ENCODE assay signal across 1 cellular context in the genomic region with DNA sequence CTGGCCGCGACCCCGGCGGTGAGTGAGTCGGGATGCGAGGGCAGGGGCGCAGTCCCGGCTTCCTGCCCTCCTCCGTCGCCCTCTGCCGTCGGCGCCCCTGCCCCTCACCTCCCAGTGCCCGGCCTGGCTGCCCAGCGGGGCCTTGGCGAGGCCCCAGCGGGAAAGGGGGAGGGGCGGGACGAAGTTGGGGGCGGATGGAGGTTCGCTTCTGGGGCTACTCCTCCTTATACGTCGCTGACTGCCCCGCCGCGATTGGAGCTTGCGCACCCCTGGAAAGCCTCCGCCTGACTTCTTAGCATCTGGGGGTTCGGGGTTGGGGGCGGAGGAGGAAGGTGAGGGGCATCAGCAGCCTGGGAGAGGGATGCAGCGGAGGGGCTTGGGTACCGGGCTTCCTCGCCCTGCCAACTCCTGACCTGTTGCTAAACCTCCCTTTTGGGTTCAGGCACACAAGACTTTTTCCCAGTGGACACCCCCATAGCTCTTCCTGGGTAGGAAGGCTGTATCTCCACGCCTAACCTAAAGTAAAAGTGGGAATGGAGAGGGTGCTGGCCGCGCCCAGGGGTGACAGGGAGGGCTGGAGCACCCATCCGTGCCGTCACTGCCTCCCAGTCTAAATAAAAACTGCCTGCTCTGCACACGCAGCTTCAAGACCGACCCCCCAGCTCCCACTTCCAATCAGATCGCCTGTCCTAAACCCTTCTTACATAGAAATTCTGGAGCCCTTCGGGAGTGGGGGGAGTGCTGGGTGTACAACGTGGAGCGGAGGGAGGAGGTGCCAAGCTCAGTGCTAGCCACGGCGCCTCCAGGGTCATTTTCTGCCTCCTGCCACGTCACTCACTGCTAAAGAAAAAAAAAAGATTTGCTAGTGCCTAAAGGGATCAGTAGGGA.
TF ChIP-seq lines count a peak whose summit lies in the region.

No MANE protein-coding gene starts in this region.

TF ChIP-seq in K562, 482 proteins besides CTCF, POLR2A, EP300 and RAD21 (continued from another document):
- TF ChIP-seq, protein P1, sequence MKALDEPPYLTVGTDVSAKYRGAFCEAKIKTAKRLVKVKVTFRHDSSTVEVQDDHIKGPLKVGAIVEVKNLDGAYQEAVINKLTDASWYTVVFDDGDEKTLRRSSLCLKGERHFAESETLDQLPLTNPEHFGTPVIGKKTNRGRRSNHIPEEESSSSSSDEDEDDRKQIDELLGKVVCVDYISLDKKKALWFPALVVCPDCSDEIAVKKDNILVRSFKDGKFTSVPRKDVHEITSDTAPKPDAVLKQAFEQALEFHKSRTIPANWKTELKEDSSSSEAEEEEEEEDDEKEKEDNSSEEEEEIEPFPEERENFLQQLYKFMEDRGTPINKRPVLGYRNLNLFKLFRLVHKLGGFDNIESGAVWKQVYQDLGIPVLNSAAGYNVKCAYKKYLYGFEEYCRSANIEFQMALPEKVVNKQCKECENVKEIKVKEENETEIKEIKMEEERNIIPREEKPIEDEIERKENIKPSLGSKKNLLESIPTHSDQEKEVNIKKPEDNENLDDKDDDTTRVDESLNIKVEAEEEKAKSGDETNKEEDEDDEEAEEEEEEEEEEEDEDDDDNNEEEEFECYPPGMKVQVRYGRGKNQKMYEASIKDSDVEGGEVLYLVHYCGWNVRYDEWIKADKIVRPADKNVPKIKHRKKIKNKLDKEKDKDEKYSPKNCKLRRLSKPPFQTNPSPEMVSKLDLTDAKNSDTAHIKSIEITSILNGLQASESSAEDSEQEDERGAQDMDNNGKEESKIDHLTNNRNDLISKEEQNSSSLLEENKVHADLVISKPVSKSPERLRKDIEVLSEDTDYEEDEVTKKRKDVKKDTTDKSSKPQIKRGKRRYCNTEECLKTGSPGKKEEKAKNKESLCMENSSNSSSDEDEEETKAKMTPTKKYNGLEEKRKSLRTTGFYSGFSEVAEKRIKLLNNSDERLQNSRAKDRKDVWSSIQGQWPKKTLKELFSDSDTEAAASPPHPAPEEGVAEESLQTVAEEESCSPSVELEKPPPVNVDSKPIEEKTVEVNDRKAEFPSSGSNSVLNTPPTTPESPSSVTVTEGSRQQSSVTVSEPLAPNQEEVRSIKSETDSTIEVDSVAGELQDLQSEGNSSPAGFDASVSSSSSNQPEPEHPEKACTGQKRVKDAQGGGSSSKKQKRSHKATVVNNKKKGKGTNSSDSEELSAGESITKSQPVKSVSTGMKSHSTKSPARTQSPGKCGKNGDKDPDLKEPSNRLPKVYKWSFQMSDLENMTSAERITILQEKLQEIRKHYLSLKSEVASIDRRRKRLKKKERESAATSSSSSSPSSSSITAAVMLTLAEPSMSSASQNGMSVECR (CRISPR knock-in tag; IDR thresholded peaks at IDR 0.05) = peak; percentile 51
- TF ChIP-seq MAFG (tag; conservative IDR thresholded peaks at IDR 0.05) (no peak), POLR2H (tag; IDR thresholded peaks at IDR 0.05; ENCODE audit: low read depth) (no peak), ZC3H4 (CRISPR knock-in tag; IDR thresholded peaks at IDR 0.05; ENCODE audit: borderline replicate concordance) (peak; percentile 85; the same call in 1 of the 2 replicates), ETV5 (CRISPR knock-in tag; IDR thresholded peaks at IDR 0.05; ENCODE audit: low read depth) (peak; percentile 26; the same call in 1 of the 2 replicates), BRD4 (IDR thresholded peaks at IDR 0.05) (peak; percentile 64; the same call in 1 of the 2 replicates), CREM (IDR thresholded peaks at IDR 0.05; ENCODE audit: low read depth) (peak; percentile 71), FOSL1 (tag; conservative IDR thresholded peaks at IDR 0.05) (0 out of 2 replicates have a peak, but pooled peaks have one; percentile 6), RB1 (IDR thresholded peaks at IDR 0.05; ENCODE audit: low read depth) (0 out of 2 replicates have a peak, but pooled peaks have one; percentile 10), TAF1 (IDR thresholded peaks at IDR 0.05; ENCODE audit: control insufficient read depth, extremely low read depth, insufficient read depth, low read length, severe bottlenecking) (peak; percentile 38), RHOXF2B (CRISPR knock-in tag; conservative IDR thresholded peaks at IDR 0.05) (no peak), RBM22 (IDR thresholded peaks at IDR 0.05; ENCODE audit: low read depth, low read length, poor library complexity, severe bottlenecking) (peak; percentile 74), CAMTA2 (CRISPR knock-in tag; conservative IDR thresholded peaks at IDR 0.05) (0 out of 2 replicates have a peak, but pooled peaks have one; percentile 24), SIN3B (IDR thresholded peaks at IDR 0.05; ENCODE audit: low read depth) (0 out of 2 replicates have a peak, but pooled peaks have one; percentile 15), CC2D1A (IDR thresholded peaks at IDR 0.05) (no peak), NFXL1 (CRISPR knock-in tag; IDR thresholded peaks at IDR 0.05) (no peak), SMARCA4 (IDR thresholded peaks at IDR 0.05) (0 out of 2 replicates have a peak, but pooled peaks have one; percentile 7), MXI1 (IDR thresholded peaks at IDR 0.05; ENCODE audit: low read depth, low read length) (peak; percentile 61; the same call in 1 of the 2 replicates), ZNF766 (CRISPR knock-in tag; conservative IDR thresholded peaks at IDR 0.05) (0 out of 2 replicates have a peak, but pooled peaks have one; percentile 11), MYC (IDR thresholded peaks at IDR 0.05; ENCODE audit: low read depth, low read length) (peak; percentile 45; the same call in 1 of the 2 replicates), MYC (CRISPR knock-in tag; IDR thresholded peaks at IDR 0.05; ENCODE audit: borderline replicate concordance, low read depth) (no peak), CREBBP (IDR thresholded peaks at IDR 0.05; ENCODE audit: low read depth, low read length) (no peak)
- TF ChIP-seq, protein P2, sequence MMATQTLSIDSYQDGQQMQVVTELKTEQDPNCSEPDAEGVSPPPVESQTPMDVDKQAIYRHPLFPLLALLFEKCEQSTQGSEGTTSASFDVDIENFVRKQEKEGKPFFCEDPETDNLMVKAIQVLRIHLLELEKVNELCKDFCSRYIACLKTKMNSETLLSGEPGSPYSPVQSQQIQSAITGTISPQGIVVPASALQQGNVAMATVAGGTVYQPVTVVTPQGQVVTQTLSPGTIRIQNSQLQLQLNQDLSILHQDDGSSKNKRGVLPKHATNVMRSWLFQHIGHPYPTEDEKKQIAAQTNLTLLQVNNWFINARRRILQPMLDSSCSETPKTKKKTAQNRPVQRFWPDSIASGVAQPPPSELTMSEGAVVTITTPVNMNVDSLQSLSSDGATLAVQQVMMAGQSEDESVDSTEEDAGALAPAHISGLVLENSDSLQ (IDR thresholded peaks at IDR 0.05) = peak; percentile 84
- TF ChIP-seq, protein P3, sequence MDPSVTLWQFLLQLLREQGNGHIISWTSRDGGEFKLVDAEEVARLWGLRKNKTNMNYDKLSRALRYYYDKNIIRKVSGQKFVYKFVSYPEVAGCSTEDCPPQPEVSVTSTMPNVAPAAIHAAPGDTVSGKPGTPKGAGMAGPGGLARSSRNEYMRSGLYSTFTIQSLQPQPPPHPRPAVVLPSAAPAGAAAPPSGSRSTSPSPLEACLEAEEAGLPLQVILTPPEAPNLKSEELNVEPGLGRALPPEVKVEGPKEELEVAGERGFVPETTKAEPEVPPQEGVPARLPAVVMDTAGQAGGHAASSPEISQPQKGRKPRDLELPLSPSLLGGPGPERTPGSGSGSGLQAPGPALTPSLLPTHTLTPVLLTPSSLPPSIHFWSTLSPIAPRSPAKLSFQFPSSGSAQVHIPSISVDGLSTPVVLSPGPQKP (CRISPR knock-in tag; IDR thresholded peaks at IDR 0.05) = no peak
- TF ChIP-seq, protein P4, sequence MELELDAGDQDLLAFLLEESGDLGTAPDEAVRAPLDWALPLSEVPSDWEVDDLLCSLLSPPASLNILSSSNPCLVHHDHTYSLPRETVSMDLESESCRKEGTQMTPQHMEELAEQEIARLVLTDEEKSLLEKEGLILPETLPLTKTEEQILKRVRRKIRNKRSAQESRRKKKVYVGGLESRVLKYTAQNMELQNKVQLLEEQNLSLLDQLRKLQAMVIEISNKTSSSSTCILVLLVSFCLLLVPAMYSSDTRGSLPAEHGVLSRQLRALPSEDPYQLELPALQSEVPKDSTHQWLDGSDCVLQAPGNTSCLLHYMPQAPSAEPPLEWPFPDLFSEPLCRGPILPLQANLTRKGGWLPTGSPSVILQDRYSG (tag; conservative IDR thresholded peaks at IDR 0.05; ENCODE audit: low read depth) = 0 out of 2 replicates have a peak, but pooled peaks have one; percentile 52
- TF ChIP-seq, protein P5, sequence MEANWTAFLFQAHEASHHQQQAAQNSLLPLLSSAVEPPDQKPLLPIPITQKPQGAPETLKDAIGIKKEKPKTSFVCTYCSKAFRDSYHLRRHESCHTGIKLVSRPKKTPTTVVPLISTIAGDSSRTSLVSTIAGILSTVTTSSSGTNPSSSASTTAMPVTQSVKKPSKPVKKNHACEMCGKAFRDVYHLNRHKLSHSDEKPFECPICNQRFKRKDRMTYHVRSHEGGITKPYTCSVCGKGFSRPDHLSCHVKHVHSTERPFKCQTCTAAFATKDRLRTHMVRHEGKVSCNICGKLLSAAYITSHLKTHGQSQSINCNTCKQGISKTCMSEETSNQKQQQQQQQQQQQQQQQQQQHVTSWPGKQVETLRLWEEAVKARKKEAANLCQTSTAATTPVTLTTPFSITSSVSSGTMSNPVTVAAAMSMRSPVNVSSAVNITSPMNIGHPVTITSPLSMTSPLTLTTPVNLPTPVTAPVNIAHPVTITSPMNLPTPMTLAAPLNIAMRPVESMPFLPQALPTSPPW (CRISPR knock-in tag; IDR thresholded peaks at IDR 0.05) = peak; percentile 47
- TF ChIP-seq, protein P6, sequence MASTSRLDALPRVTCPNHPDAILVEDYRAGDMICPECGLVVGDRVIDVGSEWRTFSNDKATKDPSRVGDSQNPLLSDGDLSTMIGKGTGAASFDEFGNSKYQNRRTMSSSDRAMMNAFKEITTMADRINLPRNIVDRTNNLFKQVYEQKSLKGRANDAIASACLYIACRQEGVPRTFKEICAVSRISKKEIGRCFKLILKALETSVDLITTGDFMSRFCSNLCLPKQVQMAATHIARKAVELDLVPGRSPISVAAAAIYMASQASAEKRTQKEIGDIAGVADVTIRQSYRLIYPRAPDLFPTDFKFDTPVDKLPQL (IDR thresholded peaks at IDR 0.05; ENCODE audit: extremely low read depth, insufficient read length) = peak; percentile 6
- TF ChIP-seq, protein P7, sequence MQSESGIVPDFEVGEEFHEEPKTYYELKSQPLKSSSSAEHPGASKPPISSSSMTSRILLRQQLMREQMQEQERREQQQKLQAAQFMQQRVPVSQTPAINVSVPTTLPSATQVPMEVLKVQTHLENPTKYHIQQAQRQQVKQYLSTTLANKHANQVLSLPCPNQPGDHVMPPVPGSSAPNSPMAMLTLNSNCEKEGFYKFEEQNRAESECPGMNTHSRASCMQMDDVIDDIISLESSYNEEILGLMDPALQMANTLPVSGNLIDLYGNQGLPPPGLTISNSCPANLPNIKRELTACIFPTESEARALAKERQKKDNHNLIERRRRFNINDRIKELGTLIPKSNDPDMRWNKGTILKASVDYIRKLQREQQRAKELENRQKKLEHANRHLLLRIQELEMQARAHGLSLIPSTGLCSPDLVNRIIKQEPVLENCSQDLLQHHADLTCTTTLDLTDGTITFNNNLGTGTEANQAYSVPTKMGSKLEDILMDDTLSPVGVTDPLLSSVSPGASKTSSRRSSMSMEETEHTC (IDR thresholded peaks at IDR 0.05) = no peak
- TF ChIP-seq, protein P8, sequence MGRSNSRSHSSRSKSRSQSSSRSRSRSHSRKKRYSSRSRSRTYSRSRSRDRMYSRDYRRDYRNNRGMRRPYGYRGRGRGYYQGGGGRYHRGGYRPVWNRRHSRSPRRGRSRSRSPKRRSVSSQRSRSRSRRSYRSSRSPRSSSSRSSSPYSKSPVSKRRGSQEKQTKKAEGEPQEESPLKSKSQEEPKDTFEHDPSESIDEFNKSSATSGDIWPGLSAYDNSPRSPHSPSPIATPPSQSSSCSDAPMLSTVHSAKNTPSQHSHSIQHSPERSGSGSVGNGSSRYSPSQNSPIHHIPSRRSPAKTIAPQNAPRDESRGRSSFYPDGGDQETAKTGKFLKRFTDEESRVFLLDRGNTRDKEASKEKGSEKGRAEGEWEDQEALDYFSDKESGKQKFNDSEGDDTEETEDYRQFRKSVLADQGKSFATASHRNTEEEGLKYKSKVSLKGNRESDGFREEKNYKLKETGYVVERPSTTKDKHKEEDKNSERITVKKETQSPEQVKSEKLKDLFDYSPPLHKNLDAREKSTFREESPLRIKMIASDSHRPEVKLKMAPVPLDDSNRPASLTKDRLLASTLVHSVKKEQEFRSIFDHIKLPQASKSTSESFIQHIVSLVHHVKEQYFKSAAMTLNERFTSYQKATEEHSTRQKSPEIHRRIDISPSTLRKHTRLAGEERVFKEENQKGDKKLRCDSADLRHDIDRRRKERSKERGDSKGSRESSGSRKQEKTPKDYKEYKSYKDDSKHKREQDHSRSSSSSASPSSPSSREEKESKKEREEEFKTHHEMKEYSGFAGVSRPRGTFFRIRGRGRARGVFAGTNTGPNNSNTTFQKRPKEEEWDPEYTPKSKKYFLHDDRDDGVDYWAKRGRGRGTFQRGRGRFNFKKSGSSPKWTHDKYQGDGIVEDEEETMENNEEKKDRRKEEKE (IDR thresholded peaks at IDR 0.05; ENCODE audit: borderline replicate concordance in 1 of 2, control insufficient read depth in 1 of 2, low read depth in 2 of 2, low read length in 1 of 2) = 0 out of 4 replicates have a peak, but pooled peaks of 1 of the 2 experiments have one; percentile 20
